ENCODE assay signal across 20 cellular contexts in the genomic region with DNA sequence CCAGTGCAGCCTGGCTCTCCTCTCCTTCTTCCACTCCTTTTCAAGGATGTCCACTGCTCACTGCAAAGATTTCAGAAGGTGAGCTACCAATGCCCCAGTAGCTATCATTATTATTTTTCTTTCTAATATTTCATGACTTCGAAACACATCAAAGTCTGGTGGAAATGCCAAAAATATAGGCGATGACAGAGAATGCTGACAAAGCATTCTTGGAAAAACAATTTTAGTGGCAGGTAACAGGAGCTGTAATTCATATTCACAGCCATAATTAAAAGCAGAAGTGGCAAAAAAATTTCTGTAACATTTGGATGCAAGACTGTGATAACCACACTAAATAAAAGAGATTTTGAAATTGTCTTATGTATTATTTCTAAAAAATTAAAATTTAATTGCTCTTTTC.
"Had no signal": no experiment of that assay in that cellular context is flagged by ENCODE, and none has a peak within 500 bp of the region (broad histone marks: within the 10 kb centered on the region; RNA-seq: fewer than 3 reads in every experiment).

No MANE protein-coding gene starts in this region.

- H3K27me3 ChIP-seq: dorsolateral prefrontal cortex, esophagus muscularis mucosa, foreskin keratinocyte, gastroesophageal sphincter, heart left ventricle, hepatocyte, left lung had no signal

- H3K9me3 ChIP-seq: esophagus muscularis mucosa, gastroesophageal sphincter, heart left ventricle, left lung, lower lobe of right lung had no signal

- ATAC-seq: foreskin keratinocyte, gastroesophageal sphincter, heart left ventricle, left cardiac atrium, left lung, left ventricle myocardium superior, lower lobe of right lung had no signal

- DNase-seq: dermis blood vessel endothelial cell; dorsolateral prefrontal cortex; effector CD4-positive, alpha-beta T cell; effector memory CD4-positive, alpha-beta T cell; foreskin keratinocyte; heart left ventricle; hypothalamus; left cardiac atrium; left lung; left ventricle myocardium superior; lower lobe of right lung; mesenchymal stem cell; midbrain had no signal

- H3K79me2 ChIP-seq: hepatocyte had no signal

- FAIRE-seq: endothelial cell of umbilical vein, frontal cortex, keratinocyte had no signal

- H3K27ac ChIP-seq: coronary artery, dorsolateral prefrontal cortex, esophagus muscularis mucosa, foreskin keratinocyte, gastroesophageal sphincter, heart left ventricle, hepatocyte, left lung, lower lobe of right lung had no signal

- H3K4me2 ChIP-seq: hepatocyte had no signal

- H3K4me1 ChIP-seq: esophagus muscularis mucosa, foreskin keratinocyte, gastroesophageal sphincter, heart left ventricle, left lung, lower lobe of right lung had no signal

- H3K4me3 ChIP-seq: coronary artery, dorsolateral prefrontal cortex, esophagus muscularis mucosa, gastroesophageal sphincter, heart left ventricle, hepatocyte, left lung, lower lobe of right lung had no signal

- H2AFZ ChIP-seq: hepatocyte had no signal
